In genomic region chr5:179143446-179143845, GRCh38 we compare ENCODE assay signal across 1 cellular context.
TF ChIP-seq lines count a peak whose summit lies in the region.

No MANE protein-coding gene starts in this region.

TF ChIP-seq in IMR-90, 13 proteins besides CTCF, POLR2A, EP300 and RAD21 (continued from another document):
- no peak for TF ChIP-seq USF2 (IDR thresholded peaks at IDR 0.05; ENCODE audit: low read depth, low read length)
- no peak for TF ChIP-seq MAFK (IDR thresholded peaks at IDR 0.05; ENCODE audit: low read depth, low read length)
- TF ChIP-seq MXI1 (IDR thresholded peaks at IDR 0.05; ENCODE audit: borderline replicate concordance, low read depth, low read length) = no peak
